In genomic region chr20:46689754-46690085, GRCh38 we compare ENCODE assay signal across 8 cellular contexts. TPM values are rescaled to one million over a fixed set of nuclear protein-coding genes. Genes with fewer than 3 reads are reported as not detected.
DNase-seq lines count a peak whose midpoint lies in the region; ATAC-seq and TF ChIP-seq lines count a peak whose summit lies in the region.

No MANE protein-coding gene starts in this region.

- no peak for DNase-seq in CD4-positive, CD25-positive, alpha-beta regulatory T cell
- no peak for DNase-seq in NB4 (ENCODE audit: low read depth)
- no peak for DNase-seq in neural crest cell (ENCODE audit: low read depth, low spot score)
- no peak for DNase-seq in 8988T

- H3K27me3 Mint-ChIP-seq in CD4-positive, CD25-positive, alpha-beta regulatory T cell = no peaks in the 10 kb centered on the region
- no peaks in the 10 kb centered on the region for H3K27me3 Mint-ChIP-seq in neural crest cell (ENCODE audit: low read depth)

- no peaks in the 10 kb centered on the region for H3K9me3 ChIP-seq in CD4-positive, CD25-positive, alpha-beta regulatory T cell (ENCODE audit: control insufficient read depth in 2 of 2, low read length in 2 of 2)
- no peaks in the 10 kb centered on the region for H3K9me3 ChIP-seq in ectodermal cell (ENCODE audit: control insufficient read depth, low read length)

- H3K4me1 ChIP-seq in CD4-positive, CD25-positive, alpha-beta regulatory T cell (ENCODE audit: control insufficient read depth, insufficient read depth, low read length, poor library complexity, severe bottlenecking) = peaks cover 37% of the 10 kb centered on the region
- peaks cover 4% of the 10 kb centered on the region for H3K4me1 ChIP-seq in ectodermal cell (ENCODE audit: control insufficient read depth, insufficient read depth, low read length)

- TF ChIP-seq POLR2A in NB4 (IDR thresholded peaks at IDR 0.05; ENCODE audit: extremely low read depth, insufficient read length) = peak; percentile 53

- H3K27me3 ChIP-seq in CD4-positive, CD25-positive, alpha-beta regulatory T cell (ENCODE audit: control insufficient read depth, insufficient read depth, low read length) = no peaks in the 10 kb centered on the region
- no peaks in the 10 kb centered on the region for H3K27me3 ChIP-seq in ectodermal cell (ENCODE audit: control insufficient read depth, insufficient read depth, low read length, poor library complexity, severe bottlenecking)

- peaks cover 21% of the 10 kb centered on the region for H3K36me3 Mint-ChIP-seq in CD4-positive, CD25-positive, alpha-beta regulatory T cell
- peaks cover 10% of the 10 kb centered on the region for H3K36me3 Mint-ChIP-seq in neural crest cell (ENCODE audit: low read depth)

- WGBS in ectodermal cell, 2 experiments = 0 to 1% methylated on average over 11 to 12 of the region's 12 CpGs

- H3K36me3 ChIP-seq in CD4-positive, CD25-positive, alpha-beta regulatory T cell (ENCODE audit: control insufficient read depth, insufficient read depth, low read length) = peaks cover 17% of the 10 kb centered on the region
- peaks cover 10% of the 10 kb centered on the region for H3K36me3 ChIP-seq in ectodermal cell (ENCODE audit: control insufficient read depth, insufficient read depth, low read length)

- peak overlapping the region; percentile 96 to 99 (median 98) for H3K4me3 Mint-ChIP-seq in CD4-positive, CD25-positive, alpha-beta regulatory T cell
- peak overlapping the region; percentile 93 for H3K4me3 Mint-ChIP-seq in neural crest cell

- TF ChIP-seq CTCF in NB4 (IDR thresholded peaks at IDR 0.05; ENCODE audit: low read depth, low read length) (no peak), neural crest cell (conservative IDR thresholded peaks at IDR 0.05) (no peak)

- H3K9me3 Mint-ChIP-seq in CD4-positive, CD25-positive, alpha-beta regulatory T cell = no peaks in the 10 kb centered on the region
- peaks cover 3% of the 10 kb centered on the region for H3K9me3 Mint-ChIP-seq in neural crest cell

- H3K4me1 Mint-ChIP-seq in CD4-positive, CD25-positive, alpha-beta regulatory T cell = peaks cover 18 to 53% (median 38%) of the 10 kb centered on the region in 4 donors
- H3K4me1 Mint-ChIP-seq in neural crest cell = peaks cover 49% of the 10 kb centered on the region

- peak overlapping the region; percentile 79 for H3K27ac ChIP-seq in CD4-positive, CD25-positive, alpha-beta regulatory T cell (ENCODE audit: insufficient read depth, low read length, poor library complexity, severe bottlenecking)
- no peak overlapping the region for H3K27ac ChIP-seq in ectodermal cell (ENCODE audit: insufficient read depth, low read depth, low read length, poor library complexity, severe bottlenecking)

- no peak for ATAC-seq in CD4-positive, CD25-positive, alpha-beta regulatory T cell (ENCODE audit: low read depth in 2 of 2)
- ATAC-seq in GM18909 (IDR thresholded peaks at IDR 0.05; ENCODE audit: poor library complexity, unreplicated experiment) = no peak
- ATAC-seq in GM18861 (IDR thresholded peaks at IDR 0.05; ENCODE audit: unreplicated experiment) = no peak
- no peak for ATAC-seq in HG03196 (IDR thresholded peaks at IDR 0.05; ENCODE audit: unreplicated experiment)

- peak overlapping the region; percentile 92 for H3K4me3 ChIP-seq in CD4-positive, CD25-positive, alpha-beta regulatory T cell (ENCODE audit: low read depth, low read length)
- H3K4me3 ChIP-seq in NB4 (ENCODE audit: low read depth, low read length) = peak overlapping the region; percentile 78
- H3K4me3 ChIP-seq in ectodermal cell (ENCODE audit: insufficient read depth, low read depth, low read length) = peak overlapping the region; percentile 35

- peak overlapping the region; percentile 97 to 98 (median 98) for H3K27ac Mint-ChIP-seq in CD4-positive, CD25-positive, alpha-beta regulatory T cell
- peak overlapping the region; percentile 68 for H3K27ac Mint-ChIP-seq in neural crest cell (ENCODE audit: unreplicated experiment)

RNA-seq across cellular contexts. Expression of gene TP53RK, which starts 0.5 kb away (rescaled TPM):
- 6.6 TPM for total RNA-seq in CD4-positive, CD25-positive, alpha-beta regulatory T cell
- polyA plus RNA-seq in CD4-positive, CD25-positive, alpha-beta regulatory T cell = 10 to 100 TPM; 17.7 to 23.6 (median 19.3) TPM
- 21.2 TPM for polyA plus RNA-seq in ectodermal cell (2013, experiment 1 of 4)
- polyA plus RNA-seq in ectodermal cell (2013, experiment 2 of 4) = 20.2 TPM
- 12.4 TPM for polyA plus RNA-seq in ectodermal cell (2013, experiment 3 of 4)
- polyA plus RNA-seq in ectodermal cell (2013, experiment 4 of 4) = 16.1 TPM
- total RNA-seq in neural crest cell = 19.5 and 19.8 TPM in 2 replicates

RNA-seq across cellular contexts. Expression of gene SLC2A10, which starts 19.7 kb away (rescaled TPM):
- not detected for total RNA-seq in CD4-positive, CD25-positive, alpha-beta regulatory T cell
- not detected for polyA plus RNA-seq in CD4-positive, CD25-positive, alpha-beta regulatory T cell
- 11.4 TPM for polyA plus RNA-seq in ectodermal cell (2013, experiment 1 of 4)
- 11.1 TPM for polyA plus RNA-seq in ectodermal cell (2013, experiment 2 of 4)
- 9.4 TPM for polyA plus RNA-seq in ectodermal cell (2013, experiment 3 of 4)
- polyA plus RNA-seq in ectodermal cell (2013, experiment 4 of 4) = 9.7 TPM
- 11.3 and 12.7 TPM in 2 replicates for total RNA-seq in neural crest cell

RNA-seq across cellular contexts. Expression of gene SLC13A3, which starts 38.5 kb away (rescaled TPM):
- 0.67 TPM for total RNA-seq in CD4-positive, CD25-positive, alpha-beta regulatory T cell
- polyA plus RNA-seq in CD4-positive, CD25-positive, alpha-beta regulatory T cell = not detected
- polyA plus RNA-seq in ectodermal cell (2013, experiment 1 of 4) = 9.9 TPM
- 11.6 TPM for polyA plus RNA-seq in ectodermal cell (2013, experiment 2 of 4)
- 6.1 TPM for polyA plus RNA-seq in ectodermal cell (2013, experiment 3 of 4)
- polyA plus RNA-seq in ectodermal cell (2013, experiment 4 of 4) = 5.7 TPM
- total RNA-seq in neural crest cell = 6.1 and 6.7 TPM in 2 replicates

Comparison
In these comparisons a context has a peak if more than half of its experiments do, and no peak if none do; other contexts are left out.
1. H3K4me3 ChIP-seq: peak in every context shown above with its lines; median percentile 92 in CD4-positive, CD25-positive, alpha-beta regulatory T cell; 78 in NB4; 35 in ectodermal cell.
2. RNA of gene SLC2A10, which starts 19.7 kb away (total RNA-seq): 11.3 to 12.7 TPM in neural crest cell; not detected in CD4-positive, CD25-positive, alpha-beta regulatory T cell (single experiment); every median in the first group is over 10 times any median in the second.